Comparison of ENCODE assay signal across 19 cellular contexts in genomic region chr15:101614001-101614585, GRCh38. TPM values are rescaled to one million over a fixed set of nuclear protein-coding genes. Genes with fewer than 3 reads are reported as not detected.
DNase-seq lines count a peak whose midpoint lies in the region; ATAC-seq and TF ChIP-seq lines count a peak whose summit lies in the region.
"Had no signal": no experiment of that assay in that cellular context is flagged by ENCODE, and none has a peak within 500 bp of the region (broad histone marks: within the 10 kb centered on the region; RNA-seq: fewer than 3 reads in every experiment).

No MANE protein-coding gene starts in this region.

- no peak overlapping the region for H3K4me3 Mint-ChIP-seq in nephron progenitor cell
- no peak overlapping the region for H3K4me3 Mint-ChIP-seq in H9
- H3K4me3 Mint-ChIP-seq: activated CD4-positive, alpha-beta memory T cell treated with anti-CD3 and anti-CD28 coated beads, Interleukin-2, amount 10 ng/mL, durations not matched to agents 7 days and 5 days; effector memory CD8-positive, alpha-beta T cell; T-helper 17 cell had no signal

- TF ChIP-seq EP300 in gastroesophageal sphincter (IDR thresholded peaks at IDR 0.05) (no peak), stomach (IDR thresholded peaks at IDR 0.05) (no peak)

- intact Hi-C loops in Right ventricle myocardium inferior (cut with DNase I), result no loop called here
- intact Hi-C loops in Right ventricle myocardium superior (cut with DNase I), result loop anchor here (10.0 kb wide), 1 partner anchor 119 kb away; no protein-coding TSS in a partner anchor
- intact Hi-C loops in tibial artery (cut with DNase I; ENCODE audit: low total_unique reads), result no loop called here
- intact Hi-C loops in stomach (cut with DNase I; ENCODE audit: low total_unique reads), result no loop called here

- H3K9me3 Mint-ChIP-seq in nephron progenitor cell (no peaks in the 10 kb centered on the region), H9 (no peaks in the 10 kb centered on the region)
- H3K9me3 Mint-ChIP-seq: activated CD4-positive, alpha-beta memory T cell treated with anti-CD3 and anti-CD28 coated beads, Interleukin-2, amount 10 ng/mL, durations not matched to agents 7 days and 5 days; effector memory CD8-positive, alpha-beta T cell had no signal

- TF ChIP-seq CTCF in gastroesophageal sphincter (IDR thresholded peaks at IDR 0.05) (no peak), nephron progenitor cell (IDR thresholded peaks at IDR 0.05) (no peak), tibial artery (IDR thresholded peaks at IDR 0.05) (no peak), H9 (conservative IDR thresholded peaks at IDR 0.05) (no peak), stomach (IDR thresholded peaks at IDR 0.05) (no peak)

- H3K56ac ChIP-seq in H9 (ENCODE audit: insufficient read length, low read depth, low read length), result no peak overlapping the region

- no peak overlapping the region for H4K91ac ChIP-seq in H9 (ENCODE audit: insufficient read length, low read depth, low read length)

- H3T11ph ChIP-seq in H9 (ENCODE audit: low read length), result no peak overlapping the region

- no peak overlapping the region for H2BK12ac ChIP-seq in H9 (ENCODE audit: insufficient read length, low read depth, low read length)

- H3K27me3 ChIP-seq in gastroesophageal sphincter, result no peaks in the 10 kb centered on the region
- H3K27me3 ChIP-seq in tibial artery, result no peaks in the 10 kb centered on the region
- H3K27me3 ChIP-seq in H9 (ENCODE audit: insufficient read depth, low read length), result no peaks in the 10 kb centered on the region; the same call in 1 of the 2 replicates
- peaks cover 0 to 3% (median 0%) of the 10 kb centered on the region in 3 donors for H3K27me3 ChIP-seq in stomach
- H3K27me3 ChIP-seq: vagina had no signal

- no peak overlapping the region for H3K9ac ChIP-seq in H9 (ENCODE audit: extremely low read depth, insufficient read length, low read length)
- H3K9ac ChIP-seq: parathyroid adenoma had no signal

- H4K8ac ChIP-seq in H9 (replicated peaks; ENCODE audit: insufficient read length, low read depth, low read length), result no peak overlapping the region

- H3K23me2 ChIP-seq in H9 (ENCODE audit: insufficient read length, low read depth, low read length, poor library complexity, severe bottlenecking), result no peaks in the 10 kb centered on the region

- no peak overlapping the region for H2AK5ac ChIP-seq in H9 (ENCODE audit: insufficient read length, low read length)

- no peak overlapping the region for H2BK20ac ChIP-seq in H9 (ENCODE audit: low read depth, low read length, poor library complexity, severe bottlenecking)

- H3K4me2 ChIP-seq in H9 (ENCODE audit: insufficient read depth, insufficient read length, low read length), result no peak overlapping the region

- ATAC-seq in Right ventricle myocardium inferior (no peak), Right ventricle myocardium superior (ENCODE audit: poor library complexity) (no peak), gastroesophageal sphincter (no peak), GM18502 (IDR thresholded peaks at IDR 0.05; ENCODE audit: poor library complexity, unreplicated experiment) (no peak)
- ATAC-seq: effector memory CD8-positive, alpha-beta T cell; T-helper 17 cell had no signal

- no peak overlapping the region for H2BK120ac ChIP-seq in H9 (ENCODE audit: low read depth, low read length, poor library complexity, severe bottlenecking)

- H3K79me2 ChIP-seq in H9 (ENCODE audit: insufficient read depth, low read length), result no peaks in the 10 kb centered on the region
- H3K79me2 ChIP-seq: parathyroid adenoma had no signal

- no peaks in the 10 kb centered on the region for H3K79me1 ChIP-seq in H9 (ENCODE audit: insufficient read depth, low read depth, low read length, poor library complexity, severe bottlenecking)

- WGBS in gastroesophageal sphincter (ENCODE audit: low coverage in 1 of 2), 2 donors, result 78 to 85% methylated on average over 4 to 11 of the region's 14 CpGs
- WGBS in H9 (ENCODE audit: extremely low coverage, insufficient read length, low lambda C conversion rate), result no CpG with 5 or more reads among the region's 14 CpGs
- 69 to 85% (median 78%) methylated on average over 14 of the region's 14 CpGs for WGBS in stomach, 5 donors

- no peak overlapping the region for H3K4ac ChIP-seq in H9 (ENCODE audit: low read depth, low read length)

- no peak overlapping the region for H2BK15ac ChIP-seq in H9 (ENCODE audit: low read depth, low read length)

- no peak overlapping the region for H2AFZ ChIP-seq in H9 (ENCODE audit: low read length)
- H2AFZ ChIP-seq: parathyroid adenoma had no signal

- H4K5ac ChIP-seq in H9 (ENCODE audit: insufficient read length, low read depth, low read length), result no peak overlapping the region

- H2BK5ac ChIP-seq in H9 (ENCODE audit: insufficient read length, low read length), result no peak overlapping the region

- H3K18ac ChIP-seq in H9 (ENCODE audit: insufficient read length, low read depth, low read length), result no peak overlapping the region

- peak; percentile 53 for DNase-seq in Right ventricle myocardium inferior (ENCODE audit: missing footprints)
- no peak for DNase-seq in Right ventricle myocardium superior
- DNase-seq in nephron progenitor cell, result no peak
- no peak for DNase-seq in tibial artery
- DNase-seq in H9, result no peak
- no peak for DNase-seq in stomach
- DNase-seq: activated CD4-positive, alpha-beta memory T cell treated with anti-CD3 and anti-CD28 coated beads, Interleukin-2, amount 10 ng/mL, durations not matched to agents 7 days and 5 days; activated naive CD4-positive, alpha-beta T cell treated with Interleukin-2 at 50 U/mL for 16 hours; activated T-cell treated with anti-CD3 and anti-CD28 coated beads, Interleukin-2, amount 50 U/mL, for 1 hour; effector memory CD8-positive, alpha-beta T cell; MM.1S; NCI-H446 treated with DMSO at 0.1 percent for 48 hours; stimulated activated CD4-positive, alpha-beta T cell treated with anti-CD3 and anti-CD28 coated beads, Interleukin-4, amount 100 ng/mL, for 4 hours; T-helper 17 cell had no signal

- no peaks in the 10 kb centered on the region for H4K20me1 ChIP-seq in H9 (ENCODE audit: control insufficient read depth, insufficient read depth, insufficient read length)

- H3K23ac ChIP-seq in H9 (ENCODE audit: insufficient read length, low read depth, low read length), result no peak overlapping the region

- H3K36me3 Mint-ChIP-seq in nephron progenitor cell (ENCODE audit: low read depth), result no peaks in the 10 kb centered on the region
- no peaks in the 10 kb centered on the region for H3K36me3 Mint-ChIP-seq in H9 (ENCODE audit: insufficient read depth in 1 of 3, low read depth in 3 of 3)

- H3K27me3 Mint-ChIP-seq in nephron progenitor cell (ENCODE audit: low read depth, poor library complexity), result peaks cover 16% of the 10 kb centered on the region
- H3K27me3 Mint-ChIP-seq in H9 (ENCODE audit: low read depth), result peaks cover 23% of the 10 kb centered on the region
- H3K27me3 Mint-ChIP-seq: activated CD4-positive, alpha-beta memory T cell treated with anti-CD3 and anti-CD28 coated beads, Interleukin-2, amount 10 ng/mL, durations not matched to agents 7 days and 5 days; T-helper 17 cell had no signal

- H3K4me3 ChIP-seq in gastroesophageal sphincter, result no peak overlapping the region
- H3K4me3 ChIP-seq in tibial artery, result no peak overlapping the region
- H3K4me3 ChIP-seq in stomach, result no peak overlapping the region
- H3K4me3 ChIP-seq: lung, vagina had no signal

- H3K9me3 ChIP-seq in gastroesophageal sphincter (no peaks in the 10 kb centered on the region), tibial artery (no peaks in the 10 kb centered on the region), H9 (ENCODE audit: control insufficient read depth, low read depth, low read length) (no peaks in the 10 kb centered on the region), stomach (no peaks in the 10 kb centered on the region)
- H3K9me3 ChIP-seq: vagina had no signal

- peak overlapping the region; percentile 85 for H3K27ac Mint-ChIP-seq in nephron progenitor cell
- no peak overlapping the region for H3K27ac Mint-ChIP-seq in H9
- H3K27ac Mint-ChIP-seq: activated CD4-positive, alpha-beta memory T cell treated with anti-CD3 and anti-CD28 coated beads, Interleukin-2, amount 10 ng/mL, durations not matched to agents 7 days and 5 days; effector memory CD8-positive, alpha-beta T cell; T-helper 17 cell had no signal

- H3K36me3 ChIP-seq in gastroesophageal sphincter (no peaks in the 10 kb centered on the region), tibial artery (peaks cover 0 to 5% (median 0%) of the 10 kb centered on the region in 3 donors), stomach (no peaks in the 10 kb centered on the region)
- H3K36me3 ChIP-seq: vagina had no signal

- no peak for TF ChIP-seq POLR2A in gastroesophageal sphincter (IDR thresholded peaks at IDR 0.05)
- no peak for TF ChIP-seq POLR2A in stomach (IDR thresholded peaks at IDR 0.05)

- peaks cover 90% of the 10 kb centered on the region for H3K4me1 Mint-ChIP-seq in nephron progenitor cell
- H3K4me1 Mint-ChIP-seq in H9, result peaks cover 21 to 38% of the 10 kb centered on the region in 2 experiments
- H3K4me1 Mint-ChIP-seq: activated CD4-positive, alpha-beta memory T cell treated with anti-CD3 and anti-CD28 coated beads, Interleukin-2, amount 10 ng/mL, durations not matched to agents 7 days and 5 days had no signal

- H3K4me1 ChIP-seq in gastroesophageal sphincter, result peaks cover 0 to 49% (median 14%) of the 10 kb centered on the region in 3 donors
- H3K4me1 ChIP-seq in tibial artery, result peaks cover 4 to 43% (median 26%) of the 10 kb centered on the region in 4 donors
- H3K4me1 ChIP-seq in H9 (ENCODE audit: insufficient read depth, low read length), result peaks cover 5% of the 10 kb centered on the region; the same call in 1 of the 2 replicates
- peaks cover 11 to 40% (median 28%) of the 10 kb centered on the region in 4 donors for H3K4me1 ChIP-seq in stomach
- H3K4me1 ChIP-seq: parathyroid adenoma had no signal

- H3K14ac ChIP-seq in H9 (ENCODE audit: insufficient read depth, low read length), result no peak overlapping the region

- peak overlapping the region in 3 of 4 donors; percentile 44 to 72 (median 65) for H3K27ac ChIP-seq in gastroesophageal sphincter
- H3K27ac ChIP-seq in tibial artery, result peak overlapping the region; percentile 31 to 55
- H3K27ac ChIP-seq in H9 (ENCODE audit: insufficient read length, low read depth, low read length), result no peak overlapping the region
- H3K27ac ChIP-seq in stomach, result peak overlapping the region in 2 of 5 donors; percentile 23 to 69
- H3K27ac ChIP-seq: parathyroid adenoma, vagina had no signal

RNA-seq across cellular contexts. Expression of gene TM2D3, which starts 38.1 kb away (rescaled TPM):
- total RNA-seq in Right ventricle myocardium inferior (49.9 TPM), Right ventricle myocardium superior (56.3 TPM), gastroesophageal sphincter (10 to 100 TPM; 38.2 to 58.3 (median 50.7) TPM), H9 (2021) (30.5 and 34.9 TPM in 2 replicates), stomach (100 to 1,000 TPM in 1 of 5 donors, 10 to 100 TPM in 4; 20.4 to 128 (median 63.0) TPM)
- polyA plus RNA-seq in stomach, result 10 to 100 TPM; 23.7 to 34.6 (median 24.1) TPM
